8 cellular contexts compared by ENCODE assay signal in genomic region chr10:42367532-42368230, GRCh38.
DNase-seq lines count a peak whose midpoint lies in the region; ATAC-seq, FAIRE-seq and TF ChIP-seq lines count a peak whose summit lies in the region.

No MANE protein-coding gene starts in this region.

- H3K27ac Mint-ChIP-seq in activated B cell treated with CpG ODN at 0.5 μM for 24 hours, result peak overlapping the region; percentile 61
- no peak overlapping the region for H3K27ac Mint-ChIP-seq in activated CD4-positive, alpha-beta memory T cell treated with anti-CD3 and anti-CD28 coated beads, Interleukin-2, amount 10 ng/mL, durations not matched to agents 7 days and 5 days

- peak overlapping the region; percentile 87 for H3K4me3 Mint-ChIP-seq in activated B cell treated with CpG ODN at 0.5 μM for 24 hours
- no peak overlapping the region for H3K4me3 Mint-ChIP-seq in activated CD4-positive, alpha-beta memory T cell treated with anti-CD3 and anti-CD28 coated beads, Interleukin-2, amount 10 ng/mL, durations not matched to agents 7 days and 5 days

- peaks cover 4% of the 10 kb centered on the region for H3K4me1 Mint-ChIP-seq in activated B cell treated with CpG ODN at 0.5 μM for 24 hours
- no peaks in the 10 kb centered on the region for H3K4me1 Mint-ChIP-seq in activated CD4-positive, alpha-beta memory T cell treated with anti-CD3 and anti-CD28 coated beads, Interleukin-2, amount 10 ng/mL, durations not matched to agents 7 days and 5 days

- peaks cover 16% of the 10 kb centered on the region for H3K36me3 Mint-ChIP-seq in activated B cell treated with CpG ODN at 0.5 μM for 24 hours (ENCODE audit: low read depth)
- no peaks in the 10 kb centered on the region for H3K36me3 Mint-ChIP-seq in activated CD4-positive, alpha-beta memory T cell treated with anti-CD3 and anti-CD28 coated beads, Interleukin-2, amount 10 ng/mL, durations not matched to agents 7 days and 5 days (ENCODE audit: low read depth)

- ATAC-seq in GM19025 (IDR thresholded peaks at IDR 0.05; ENCODE audit: low read depth, unreplicated experiment), result peak; percentile 65
- peak; percentile 99 for ATAC-seq in activated B cell treated with CpG ODN at 0.5 μM for 24 hours (ENCODE audit: low read depth)

- peaks cover 8% of the 10 kb centered on the region for H3K9me3 Mint-ChIP-seq in activated B cell treated with CpG ODN at 0.5 μM for 24 hours
- peaks cover 24% of the 10 kb centered on the region for H3K9me3 Mint-ChIP-seq in activated CD4-positive, alpha-beta memory T cell treated with anti-CD3 and anti-CD28 coated beads, Interleukin-2, amount 10 ng/mL, durations not matched to agents 7 days and 5 days

- DNase-seq in AG09319 (ENCODE audit: extremely low read depth, low read depth), result peak; percentile 91
- peak; percentile 93 for DNase-seq in HTR-8/SVneo (ENCODE audit: insufficient read length, low spot score)
- peak; percentile 41 for DNase-seq in activated B cell treated with CpG ODN at 0.5 μM for 24 hours
- peak; percentile 82 for DNase-seq in foreskin melanocyte
- peak; percentile 78 for DNase-seq in non-pigmented ciliary epithelial cell (ENCODE audit: low read depth)
- no peak for DNase-seq in activated CD4-positive, alpha-beta memory T cell treated with anti-CD3 and anti-CD28 coated beads, Interleukin-2, amount 10 ng/mL, durations not matched to agents 7 days and 5 days
- DNase-seq in SW 1271 (lab: John Stamatoyannopoulos, UW), result no peak

- FAIRE-seq in HTR-8/SVneo (lab: Jason Lieb, UNC), result peak; percentile 69

- POLR2A ChIA-PET in activated B cell treated with CpG ODN at 0.5 μM for 24 hours (lab: Charles Lee), result no interaction called here
- POLR2A ChIA-PET in activated CD4-positive, alpha-beta memory T cell treated with anti-CD3 and anti-CD28 coated beads, Interleukin-2, amount 10 ng/mL, durations not matched to agents 7 days and 5 days (lab: Charles Lee), result no interaction called here

- intact Hi-C loops in activated B cell treated with CpG ODN at 0.5 μM for 24 hours (cut with micrococcal nuclease), result loop anchor here (1.0 to 5.0 kb wide), 4 partner anchors 185 to 1205 kb away; partner anchors contain the start of genes BMS1, ZNF239 and ZNF33B

- CTCF ChIA-PET in activated B cell treated with CpG ODN at 0.5 μM for 24 hours (lab: Charles Lee), result no interaction called here
- CTCF ChIA-PET in activated CD4-positive, alpha-beta memory T cell treated with anti-CD3 and anti-CD28 coated beads, Interleukin-2, amount 10 ng/mL, durations not matched to agents 7 days and 5 days (lab: Charles Lee), result no interaction called here

- no peaks in the 10 kb centered on the region for H3K27me3 Mint-ChIP-seq in activated B cell treated with CpG ODN at 0.5 μM for 24 hours
- H3K27me3 Mint-ChIP-seq in activated CD4-positive, alpha-beta memory T cell treated with anti-CD3 and anti-CD28 coated beads, Interleukin-2, amount 10 ng/mL, durations not matched to agents 7 days and 5 days, result no peaks in the 10 kb centered on the region

- TF ChIP-seq CTCF in AG09319 (IDR thresholded peaks at IDR 0.05; ENCODE audit: low read depth, low read length) (no peak), activated B cell treated with CpG ODN at 0.5 μM for 24 hours (IDR thresholded peaks at IDR 0.05) (no peak)

Comparison
In these comparisons a context has a peak if more than half of its experiments do, and no peak if none do; other contexts are left out.
1. DNase-seq: peak in AG09319 (single experiment), HTR-8/SVneo (single experiment), activated B cell treated with CpG ODN at 0.5 μM for 24 hours (single experiment), foreskin melanocyte (single experiment) and non-pigmented ciliary epithelial cell (single experiment); none in activated CD4-positive, alpha-beta memory T cell treated with anti-CD3 and anti-CD28 coated beads, Interleukin-2, amount 10 ng/mL, durations not matched to agents 7 days and 5 days (single experiment) and SW 1271 (0 of 2).